ENCODE assay signal across 8 cellular contexts in genomic region chr1:64743954-64744491, GRCh38. TPM values are rescaled to one million over a fixed set of nuclear protein-coding genes. Genes with fewer than 3 reads are reported as not detected.
DNase-seq lines count a peak whose midpoint lies in the region; ATAC-seq and TF ChIP-seq lines count a peak whose summit lies in the region.

No MANE protein-coding gene starts in this region.

- CTCF ChIA-PET in GM10248 (lab: Yijun Ruan, JAX) = no interaction called here

- H3K27ac ChIP-seq in VCaP = peak overlapping the region; percentile 75
- peak overlapping the region; percentile 80 to 90 for H3K27ac ChIP-seq in right atrium auricular region
- H3K27ac ChIP-seq in spleen = peak overlapping the region in 7 of 8 donors; percentile 72 to 86 (median 77)

- no peaks in the 10 kb centered on the region for H3K9me3 ChIP-seq in right atrium auricular region
- H3K9me3 ChIP-seq in spleen = no peaks in the 10 kb centered on the region

- intact Hi-C loops in spleen (cut with DNase I; ENCODE audit: low total_unique reads) = no loop called here

- H3K27me3 ChIP-seq in right atrium auricular region (no peaks in the 10 kb centered on the region), spleen (replicated peaks in 1 of 7) (peaks cover 0 to 4% (median 0%) of the 10 kb centered on the region in 7 donors)

- WGBS in spleen, 5 donors = 11 to 20% (median 13%) methylated on average over 4 of the region's 4 CpGs

- H3K4me3 ChIP-seq in right atrium auricular region = peak overlapping the region; percentile 82 to 85
- peak overlapping the region; percentile 51 to 77 (median 71) for H3K4me3 ChIP-seq in spleen

- POLR2A ChIA-PET in GM10248 (lab: Yijun Ruan, JAX) = no interaction called here

- DNase-seq in NCI-H82 (lab: John Stamatoyannopoulos, UW) (peak; percentile 25), NCI-H82 treated with DMSO at 0.1 percent for 48 hours (lab: John Stamatoyannopoulos, UW; ENCODE audit: unreplicated experiment) (no peak), right atrium auricular region (ENCODE audit: low spot score) (no peak), spleen (no peak), GM10248 (ENCODE audit: extremely low spot score) (no peak)

- ATAC-seq in HG02870 (IDR thresholded peaks at IDR 0.05; ENCODE audit: unreplicated experiment) = no peak
- ATAC-seq in HG03442 (IDR thresholded peaks at IDR 0.05; ENCODE audit: unreplicated experiment) = no peak

- TF ChIP-seq CTCF in VCaP (conservative IDR thresholded peaks at IDR 0.05) = no peak
- no peak for TF ChIP-seq CTCF in right atrium auricular region (IDR thresholded peaks at IDR 0.05)
- no peak for TF ChIP-seq CTCF in spleen (IDR thresholded peaks at IDR 0.05 in 8 of 11, conservative IDR thresholded peaks at IDR 0.05 in 3 of 11)
- no peak for TF ChIP-seq CTCF in GM10248 (IDR thresholded peaks at IDR 0.05; ENCODE audit: control extremely low read depth, extremely low read depth, low read depth, missing control alignments)

- H3K4me1 ChIP-seq in right atrium auricular region (peaks cover 0 to 16% of the 10 kb centered on the region in 2 donors), spleen (peaks cover 0 to 48% (median 30%) of the 10 kb centered on the region in 6 donors)

- TF ChIP-seq POLR2A in spleen (IDR thresholded peaks at IDR 0.05) = no peak

- H3K36me3 ChIP-seq in right atrium auricular region (no peaks in the 10 kb centered on the region), spleen (no peaks in the 10 kb centered on the region)

RNA-seq across cellular contexts. Expression of gene RAVER2, which starts 0.9 kb away (rescaled TPM):
- total RNA-seq in right atrium auricular region (10 to 100 TPM; 11.5 to 23.2 TPM), spleen (10 to 100 TPM in 2 of 7 donors, 1 to 10 TPM in 5; 6.7 to 14.1 (median 9.1) TPM)
- 1 to 10 TPM; 1.8 to 5.4 (median 2.0) TPM for polyA plus RNA-seq in spleen
